In genomic region chr12:56223571-56224101, GRCh38 we compare ENCODE assay signal across 8 cellular contexts. TPM values are rescaled to one million over a fixed set of nuclear protein-coding genes. Genes with fewer than 3 reads are reported as not detected.
DNase-seq lines count a peak whose midpoint lies in the region; ATAC-seq, FAIRE-seq and TF ChIP-seq lines count a peak whose summit lies in the region.

No MANE protein-coding gene starts in this region.

- H3K27me3 ChIP-seq in mammary epithelial cell (ENCODE audit: insufficient read depth, low read length) (no peaks in the 10 kb centered on the region), mucosa of stomach (ENCODE audit: control insufficient read depth, insufficient read depth, low read length) (no peaks in the 10 kb centered on the region)

- peak overlapping the region; percentile 1 for H3K9ac ChIP-seq in mammary epithelial cell (ENCODE audit: insufficient read depth, low read length)
- peak overlapping the region; percentile 30 for H3K9ac ChIP-seq in mucosa of stomach (ENCODE audit: low read length)

- peaks cover 33% of the 10 kb centered on the region for H3K79me2 ChIP-seq in mammary epithelial cell (ENCODE audit: insufficient read depth, low read length)

- no peak for DNase-seq in A549 (ENCODE audit: low read depth in 1 of 2, low spot score in 1 of 2)
- peak; percentile 40 for DNase-seq in HT-29 (ENCODE audit: low spot score)
- DNase-seq in mammary epithelial cell = no peak
- no peak for DNase-seq in middle frontal gyrus (ENCODE audit: extremely low spot score, low spot score)
- no peak for DNase-seq in NCI-H2081 treated with DMSO at 0.1 percent for 48 hours (lab: John Stamatoyannopoulos, UW)
- no peak for DNase-seq in SW 1271 (lab: John Stamatoyannopoulos, UW)

- no TSS peak for BruUV-seq in mammary epithelial cell (replicated peaks; lab: Mats Ljungman, UMichigan)

- H3K4me1 ChIP-seq in A549 = peaks cover 26% of the 10 kb centered on the region
- H3K4me1 ChIP-seq in mammary epithelial cell (ENCODE audit: insufficient read depth, low read length) = peaks cover 21% of the 10 kb centered on the region
- peaks cover 22% of the 10 kb centered on the region for H3K4me1 ChIP-seq in mucosa of stomach (ENCODE audit: control insufficient read depth, insufficient read depth, low read length)

- TF ChIP-seq RAD21 in A549 (conservative IDR thresholded peaks at IDR 0.05 in 1 of 2, IDR thresholded peaks at IDR 0.05 in 1 of 2) = no peak

- dilution Hi-C loops in mammary epithelial cell (cut with HindIII; ENCODE audit: low sequenced_read_pairs) = loop anchor here (5.0 kb wide), 1 partner anchor 106 kb away; the partner anchor contains the start of genes RPL41 and ZC3H10

- peak overlapping the region; percentile 86 for H3K4me2 ChIP-seq in A549
- H3K4me2 ChIP-seq in mammary epithelial cell (ENCODE audit: insufficient read depth, low read depth, low read length) = peak overlapping the region; percentile 79

- H3K27ac ChIP-seq in A549 (peak overlapping the region; percentile 76 to 94), mammary epithelial cell (ENCODE audit: insufficient read depth, low read depth, low read length) (peak overlapping the region; percentile 30)

- 24% methylated on average over 15 of the region's 15 CpGs for WGBS in A549 (ENCODE audit: missing lambda C conversion rate)
- 25% methylated on average over 15 of the region's 15 CpGs for WGBS in mammary epithelial cell (ENCODE audit: low coverage, missing lambda C conversion rate)

- H2AFZ ChIP-seq in mammary epithelial cell (ENCODE audit: low read depth, low read length) = peak overlapping the region; percentile 83

- H3K9me3 ChIP-seq in A549 (no peaks in the 10 kb centered on the region), mammary epithelial cell (replicated peaks; ENCODE audit: insufficient read depth, low read length) (no peaks in the 10 kb centered on the region), mucosa of stomach (ENCODE audit: control insufficient read depth, low read length) (no peaks in the 10 kb centered on the region)

- no peak for FAIRE-seq in A549 (lab: Jason Lieb, UNC)

- POLR2A ChIA-PET in A549 (lab: Yijun Ruan, JAX) = no interaction called here

- H4K20me1 ChIP-seq in mammary epithelial cell (ENCODE audit: insufficient read depth, low read length) = no peaks in the 10 kb centered on the region

- ATAC-seq in A549 = peak; percentile 11 to 14; a peak in 5 of 6 replicates
- no peak for ATAC-seq in HG02798 (IDR thresholded peaks at IDR 0.05; ENCODE audit: poor library complexity, unreplicated experiment)

- no peak for TF ChIP-seq CTCF in A549 (IDR thresholded peaks at IDR 0.05)
- TF ChIP-seq CTCF in mammary epithelial cell (conservative IDR thresholded peaks at IDR 0.05 in 1 of 2, IDR thresholded peaks at IDR 0.05 in 1 of 2; ENCODE audit: extremely low read depth in 1 of 2, insufficient read depth in 1 of 2, low read depth in 1 of 2, low read length in 2 of 2) = no peak

- no peaks in the 10 kb centered on the region for H3K36me3 ChIP-seq in mammary epithelial cell (ENCODE audit: insufficient read depth, low read length)
- H3K36me3 ChIP-seq in mucosa of stomach (ENCODE audit: control insufficient read depth, insufficient read depth, low read length) = no peaks in the 10 kb centered on the region

- in situ Hi-C loops in mammary epithelial cell (cut with MboI; ENCODE audit: low sequenced_read_pairs in 2 of 2) = loop anchor here in 1 of 2 donors (25.0 kb wide), 2 partner anchors 239 to 486 kb away; partner anchors contain the start of genes CD63, GDF11, MIP and SPRYD4

- no peak for TF ChIP-seq POLR2A in A549 (IDR thresholded peaks at IDR 0.05; ENCODE audit: low read length)

- H3K4me3 ChIP-seq in A549 (peak overlapping the region; percentile 30), mammary epithelial cell (replicated peaks in 1 of 3; ENCODE audit: insufficient read depth in 1 of 3, low read depth in 2 of 3, low read length in 3 of 3) (peak overlapping the region; percentile 11 to 35 (median 26)), mucosa of stomach (ENCODE audit: low read length) (no peak overlapping the region)

- intact Hi-C loops in mammary epithelial cell (cut with micrococcal nuclease) = loop anchor here (1.0 to 10.0 kb wide), 4 partner anchors 17 to 179 kb away; partner anchors contain the start of gene RPS26

- TF ChIP-seq EP300 in A549 (IDR thresholded peaks at IDR 0.05) = no peak

- CTCF ChIA-PET in A549 (lab: Yijun Ruan, JAX) = interaction anchor here (0.9 to 4.2 kb wide), 15 partner anchors 10 to 104 kb away, joined by 3 to 67 read pairs (median 6); partner anchors contain the start of genes SMARCC2 and ZC3H10
- CTCF ChIA-PET in mammary epithelial cell (lab: Charles Lee; ENCODE audit: low non-redundant PET) = no interaction called here

TF ChIP-seq in A549, 52 proteins besides CTCF, POLR2A, EP300 and RAD21:
- TF ChIP-seq GATA3 (IDR thresholded peaks at IDR 0.05; ENCODE audit: borderline replicate concordance) (0 out of 2 replicates have a peak, but pooled peaks have one; percentile 16), PBX3 (IDR thresholded peaks at IDR 0.05) (no peak)

RNA-seq across cellular contexts. Expression of gene NABP2, which starts 0.5 kb away (rescaled TPM):
- polyA plus RNA-seq in A549 (2011; rRNA removed) = 86.1 and 86.7 TPM in 2 replicates
- polyA plus RNA-seq in A549 (2012; cell fraction: cytosol; rRNA removed) = 96.7 and 97.4 TPM in 2 replicates
- 21.4 and 27.6 TPM in 2 replicates for polyA plus RNA-seq in A549 (2012; cell fraction: nucleus; rRNA removed)
- polyA plus RNA-seq in A549 (2017; fragmentation: RNase III; extraction: RNeasy Plus Mini Kit Qiagen cat#74134 plus additional on column Dnase treatment) = 64.1 to 69.6 TPM (median 65.2 TPM) in 3 replicates
- polyA minus RNA-seq in A549 (2011; rRNA and poly(A)+ RNA removed) = 31.6 and 42.1 TPM in 2 replicates
- 57.1 and 69.9 TPM in 2 replicates for total RNA-seq in HT-29 (2014; rRNA removed; shearing (Covaris generic))
- 10 to 100 TPM; 18.3 to 37.5 TPM for total RNA-seq in mammary epithelial cell
- 61.2 TPM for polyA plus RNA-seq in mammary epithelial cell
- polyA minus RNA-seq in mammary epithelial cell = 25.3 TPM

RNA-seq across cellular contexts. Expression of gene RNF41, which starts 1.9 kb away (rescaled TPM):
- polyA plus RNA-seq in A549 (2011; rRNA removed) = 47.8 and 65.1 TPM in 2 replicates
- polyA plus RNA-seq in A549 (2012; cell fraction: cytosol; rRNA removed) = 53.7 and 59.6 TPM in 2 replicates
- polyA plus RNA-seq in A549 (2012; cell fraction: nucleus; rRNA removed) = 32.1 and 44.8 TPM in 2 replicates
- polyA plus RNA-seq in A549 (2017; fragmentation: RNase III; extraction: RNeasy Plus Mini Kit Qiagen cat#74134 plus additional on column Dnase treatment) = 20.2 to 21.7 TPM (median 20.7 TPM) in 3 replicates
- polyA minus RNA-seq in A549 (2011; rRNA and poly(A)+ RNA removed) = 168 and 180 TPM in 2 replicates
- total RNA-seq in HT-29 (2014; rRNA removed; shearing (Covaris generic)) = 94.3 and 103 TPM in 2 replicates
- total RNA-seq in mammary epithelial cell = 100 to 1,000 TPM in 1 of 2 donors, 10 to 100 TPM in 1; 66.8 to 151 TPM
- polyA plus RNA-seq in mammary epithelial cell = 51.7 TPM
- 115 TPM for polyA minus RNA-seq in mammary epithelial cell

RNA-seq across cellular contexts. Expression of gene SLC39A5, which starts 6.2 kb away (rescaled TPM):
- polyA plus RNA-seq in A549 (2011; rRNA removed) (0.42 TPM in 1 of 2 replicates, not detected in the other), A549 (2017; fragmentation: RNase III; extraction: RNeasy Plus Mini Kit Qiagen cat#74134 plus additional on column Dnase treatment) (0.09 to 0.23 TPM in 2 of 3 replicates, not detected in the other), mammary epithelial cell (not detected)
- polyA plus RNA-seq in A549 (2012; cell fraction: cytosol; rRNA removed) = 0.17 and 0.21 TPM in 2 replicates
- polyA plus RNA-seq in A549 (2012; cell fraction: nucleus; rRNA removed) = 0.70 and 0.78 TPM in 2 replicates
- 1.2 TPM in 1 of 2 replicates, not detected in the other for polyA minus RNA-seq in A549 (2011; rRNA and poly(A)+ RNA removed)
- 8.6 and 10.7 TPM in 2 replicates for total RNA-seq in HT-29 (2014; rRNA removed; shearing (Covaris generic))
- under 1 TPM in 1 of 2 donors, not detected in 1; 0.45 TPM for total RNA-seq in mammary epithelial cell
- polyA minus RNA-seq in mammary epithelial cell = not detected

RNA-seq across cellular contexts. Expression of gene SMARCC2, which starts 34.4 kb away (rescaled TPM):
- polyA plus RNA-seq in A549 (2011; rRNA removed) (83.9 and 109 TPM in 2 replicates), A549 (2017; fragmentation: RNase III; extraction: RNeasy Plus Mini Kit Qiagen cat#74134 plus additional on column Dnase treatment) (48.9 to 57.1 TPM (median 51.9 TPM) in 3 replicates), mammary epithelial cell (31.7 TPM)
- polyA plus RNA-seq in A549 (2012; cell fraction: cytosol; rRNA removed) = 38.0 and 45.4 TPM in 2 replicates
- 95.2 and 106 TPM in 2 replicates for polyA plus RNA-seq in A549 (2012; cell fraction: nucleus; rRNA removed)
- 107 and 130 TPM in 2 replicates for polyA minus RNA-seq in A549 (2011; rRNA and poly(A)+ RNA removed)
- total RNA-seq in HT-29 (2014; rRNA removed; shearing (Covaris generic)) = 15.5 and 20.2 TPM in 2 replicates
- total RNA-seq in mammary epithelial cell = 10 to 100 TPM; 28.7 to 61.6 TPM
- 88.2 TPM for polyA minus RNA-seq in mammary epithelial cell

RNA-seq across cellular contexts. Expression of gene ANKRD52, which starts 34.5 kb away (rescaled TPM):
- 26.1 and 35.1 TPM in 2 replicates for polyA plus RNA-seq in A549 (2011; rRNA removed)
- 31.9 and 40.1 TPM in 2 replicates for polyA plus RNA-seq in A549 (2012; cell fraction: cytosol; rRNA removed)
- 109 and 119 TPM in 2 replicates for polyA plus RNA-seq in A549 (2012; cell fraction: nucleus; rRNA removed)
- 47.4 to 48.7 TPM (median 48.0 TPM) in 3 replicates for polyA plus RNA-seq in A549 (2017; fragmentation: RNase III; extraction: RNeasy Plus Mini Kit Qiagen cat#74134 plus additional on column Dnase treatment)
- 57.3 and 62.5 TPM in 2 replicates for polyA minus RNA-seq in A549 (2011; rRNA and poly(A)+ RNA removed)
- total RNA-seq in HT-29 (2014; rRNA removed; shearing (Covaris generic)) = 8.1 and 13.4 TPM in 2 replicates
- 10 to 100 TPM; 22.8 to 45.2 TPM for total RNA-seq in mammary epithelial cell
- polyA plus RNA-seq in mammary epithelial cell = 18.0 TPM
- 141 TPM for polyA minus RNA-seq in mammary epithelial cell
